Comparison of ENCODE assay signal across 8 cellular contexts in genomic region chr15:98647774-98648653, GRCh38. TPM values are rescaled to one million over a fixed set of nuclear protein-coding genes. Genes with fewer than 3 reads are reported as not detected.
A peak's percentile ranks its signal among the peaks of the same experiment; 100 is the strongest.
DNase-seq lines count a peak whose midpoint lies in the region; ATAC-seq and TF ChIP-seq lines count a peak whose summit lies in the region.

IGF1R (plus strand) TSS chr15:98648539; CDS start chr15:98649582, 1,043 bp downstream.

- H3K4me3 ChIP-seq in fibroblast of villous mesenchyme (ENCODE audit: low read depth, low read length) (peak within 1 kb of the TSS; percentile 86), neural cell (ENCODE audit: low read length) (peak within 1 kb of the TSS; percentile 95)

- peak within 1 kb of the TSS; percentile 92 to 96 for H3K27ac Mint-ChIP-seq in stimulated activated naive CD8-positive, alpha-beta T cell treated with anti-CD3 and anti-CD28 coated beads, Interleukin-15, amount 100 ng/mL, for 72 hours

- peaks cover 34% of the 10 kb centered on the region for H3K4me1 Mint-ChIP-seq in stimulated activated naive CD8-positive, alpha-beta T cell treated with anti-CD3 and anti-CD28 coated beads, Interleukin-15, amount 100 ng/mL, for 72 hours

- H3K4me2 ChIP-seq in neural cell (ENCODE audit: low read length): no peak within 1 kb of the TSS

- no peaks in the 10 kb centered on the region for H3K27me3 Mint-ChIP-seq in stimulated activated naive CD8-positive, alpha-beta T cell treated with anti-CD3 and anti-CD28 coated beads, Interleukin-15, amount 100 ng/mL, for 72 hours

- H3K27me3 ChIP-seq in neural cell (ENCODE audit: insufficient read depth, low read depth, low read length): no peaks in the 10 kb centered on the region

- peak; percentile 11 for TF ChIP-seq EP300 in neural cell (conservative IDR thresholded peaks at IDR 0.05; ENCODE audit: poor library complexity, severe bottlenecking)

- no peaks in the 10 kb centered on the region for H3K9me2 ChIP-seq in neural cell (ENCODE audit: insufficient read depth, low read length)

- no peak for TF ChIP-seq RAD21 in neural cell (conservative IDR thresholded peaks at IDR 0.05)

- DNase-seq in DMS153 treated with DMSO at 0.1 percent for 48 hours (lab: John Stamatoyannopoulos, UW; ENCODE audit: unreplicated experiment) (peak; percentile 60), SHP77 treated with DMSO at 0.1 percent for 48 hours (lab: John Stamatoyannopoulos, UW) (peak; percentile 22), fibroblast of villous mesenchyme (ENCODE audit: low read depth) (peak; percentile 93)
- peak; percentile 92 for DNase-seq in activated effector memory CD4-positive, alpha-beta T cell treated with anti-CD3 and anti-CD28 coated beads, Interleukin-2, amount 50 U/mL, for 16 hours
- peak; percentile 90 to 94 for DNase-seq in stimulated activated naive CD8-positive, alpha-beta T cell treated with anti-CD3 and anti-CD28 coated beads, Interleukin-15, amount 100 ng/mL, for 72 hours

- no peaks in the 10 kb centered on the region for H3K9me3 Mint-ChIP-seq in stimulated activated naive CD8-positive, alpha-beta T cell treated with anti-CD3 and anti-CD28 coated beads, Interleukin-15, amount 100 ng/mL, for 72 hours

- peak within 1 kb of the TSS; percentile 42 for H3K27ac ChIP-seq in KOPT-K1 (ENCODE audit: low read depth, low read length, poor library complexity, severe bottlenecking)
- H3K27ac ChIP-seq in neural cell (ENCODE audit: low read length): peak within 1 kb of the TSS; percentile 80

- peaks cover 37% of the 10 kb centered on the region for H3K79me2 ChIP-seq in neural cell (replicated peaks; ENCODE audit: insufficient read depth, low read length)

- peak; percentile 66 for ATAC-seq in GM21737 (IDR thresholded peaks at IDR 0.05; ENCODE audit: unreplicated experiment)
- peak; percentile 70 for ATAC-seq in stimulated activated naive CD8-positive, alpha-beta T cell treated with anti-CD3 and anti-CD28 coated beads, Interleukin-15, amount 100 ng/mL, for 72 hours

- H3K9ac ChIP-seq in neural cell (ENCODE audit: low read length): peak within 1 kb of the TSS; percentile 86

- peak within 1 kb of the TSS; percentile 83 to 96 for H3K4me3 Mint-ChIP-seq in stimulated activated naive CD8-positive, alpha-beta T cell treated with anti-CD3 and anti-CD28 coated beads, Interleukin-15, amount 100 ng/mL, for 72 hours

- peaks cover 2% of the 10 kb centered on the region for H3F3A ChIP-seq in neural cell (ENCODE audit: insufficient read depth, low read length, poor library complexity, severe bottlenecking)

- H3K36me3 ChIP-seq in KOPT-K1 (ENCODE audit: insufficient read depth, low read length): no peaks in the 10 kb centered on the region
- H3K36me3 ChIP-seq in neural cell (ENCODE audit: insufficient read depth, low read length): no peaks in the 10 kb centered on the region

- H3K9me3 ChIP-seq in KOPT-K1 (ENCODE audit: insufficient read depth, low read length, poor library complexity, severe bottlenecking) (no peaks in the 10 kb centered on the region), neural cell (ENCODE audit: low read length) (no peaks in the 10 kb centered on the region)

- H4K20me1 ChIP-seq in neural cell (ENCODE audit: insufficient read depth): peaks cover 31% of the 10 kb centered on the region

- TF ChIP-seq CTCF in fibroblast of villous mesenchyme (IDR thresholded peaks at IDR 0.05; ENCODE audit: insufficient read depth, low read depth, low read length): no peak
- TF ChIP-seq CTCF in neural cell (IDR thresholded peaks at IDR 0.05; ENCODE audit: poor library complexity, severe bottlenecking): peak; percentile 24

- H2AFZ ChIP-seq in neural cell (ENCODE audit: low read depth, low read length): no peak within 1 kb of the TSS

TF ChIP-seq in neural cell, 6 proteins besides CTCF, POLR2A, EP300 and RAD21:
- TF ChIP-seq REST (IDR thresholded peaks at IDR 0.05; ENCODE audit: borderline replicate concordance): peak; percentile 20
- TF ChIP-seq TAF1 (IDR thresholded peaks at IDR 0.05; ENCODE audit: low read depth): no peak
- TF ChIP-seq SMC3 (conservative IDR thresholded peaks at IDR 0.05; ENCODE audit: poor library complexity): peak; percentile 11
- TF ChIP-seq MXI1 (conservative IDR thresholded peaks at IDR 0.05; ENCODE audit: poor library complexity, severe bottlenecking): no peak
- no peak for TF ChIP-seq EZH2 (IDR thresholded peaks at IDR 0.05; ENCODE audit: borderline replicate concordance, insufficient read depth, low read length, poor library complexity, severe bottlenecking)
- peak; percentile 21 for TF ChIP-seq POLR2AphosphoS5 (IDR thresholded peaks at IDR 0.05)
TF ChIP-seq in neural cell: peak in this region for 3.

RNA-seq across cellular contexts. Expression of gene IGF1R, which starts in this region (rescaled TPM):
- 19.4 and 42.2 TPM in 2 replicates for total RNA-seq in fibroblast of villous mesenchyme
- polyA plus RNA-seq in neural cell: 10.9 and 12.3 TPM in 2 replicates
- polyA minus RNA-seq in neural cell: 61.8 and 74.4 TPM in 2 replicates

Comparison
In these comparisons a context has a peak if more than half of its experiments do, and no peak if none do; other contexts are left out.
1. Peak in every context shown above with its lines: DNase-seq, ATAC-seq, H3K4me3 ChIP-seq and H3K27ac ChIP-seq.
2. DNase-seq: peak in every context shown above with its lines; median percentile 93 in fibroblast of villous mesenchyme; 92 in activated effector memory CD4-positive, alpha-beta T cell treated with anti-CD3 and anti-CD28 coated beads, Interleukin-2, amount 50 U/mL, for 16 hours; 92 in stimulated activated naive CD8-positive, alpha-beta T cell treated with anti-CD3 and anti-CD28 coated beads, Interleukin-15, amount 100 ng/mL, for 72 hours; 60 in DMS153 treated with DMSO at 0.1 percent for 48 hours; 22 in SHP77 treated with DMSO at 0.1 percent for 48 hours.